Comparison of ENCODE assay signal across 22 cellular contexts in genomic region chr16:81832801-81833547, GRCh38. TPM values are rescaled to one million over a fixed set of nuclear protein-coding genes. Genes with fewer than 3 reads are reported as not detected.
A peak's percentile ranks its signal among the peaks of the same experiment; 100 is the strongest.
DNase-seq lines count a peak whose midpoint lies in the region; ATAC-seq and TF ChIP-seq lines count a peak whose summit lies in the region.
"Had no signal": no experiment of that assay in that cellular context is flagged by ENCODE, and none has a peak within 500 bp of the region (broad histone marks: within the 10 kb centered on the region; RNA-seq: fewer than 3 reads in every experiment).

No MANE protein-coding gene starts in this region.

- 0 out of 2 replicates have a peak, but pooled peaks cover 5% of the 10 kb centered on the region for H3F3A ChIP-seq in OCI-LY1 (ENCODE audit: insufficient read depth, low read length)

- CTCF ChIA-PET in activated CD8-positive, alpha-beta memory T cell treated with anti-CD3 and anti-CD28 coated beads, Interleukin-2, amount 10 ng/mL, durations not matched to agents 7 days and 5 days (lab: Charles Lee), result interaction anchor here (0.7 to 2.4 kb wide), 3 partner anchors 9 to 40 kb away, joined by 3 to 12 read pairs (median 5); no protein-coding TSS in a partner anchor
- CTCF ChIA-PET in GM10248 (lab: Yijun Ruan, JAX), result interaction anchor here (1.1 to 2.5 kb wide), 5 partner anchors 9 to 40 kb away, joined by 3 to 6 read pairs (median 3); no protein-coding TSS in a partner anchor

- peak overlapping the region; percentile 90 for H3K27ac Mint-ChIP-seq in activated CD8-positive, alpha-beta memory T cell treated with anti-CD3 and anti-CD28 coated beads, Interleukin-2, amount 10 ng/mL, durations not matched to agents 7 days and 5 days
- peak overlapping the region; percentile 96 to 99 (median 99) for H3K27ac Mint-ChIP-seq in immature natural killer cell
- H3K27ac Mint-ChIP-seq in stimulated activated naive B cell treated with anti-CD40 and anti-IgM and Interleukin-4, amounts not matched to agents 10 μg/mL and 1 μg/mL and 100 μg/mL, for 72 hours, result peak overlapping the region; percentile 92
- H3K27ac Mint-ChIP-seq: activated CD4-positive, alpha-beta memory T cell treated with anti-CD3 and anti-CD28 coated beads, Interleukin-2, amount 10 ng/mL, durations not matched to agents 7 days and 5 days had no signal

- no peaks in the 10 kb centered on the region for H3K9me3 ChIP-seq in OCI-LY1 (ENCODE audit: low read length)
- H3K9me3 ChIP-seq: ovary had no signal

- H4K20me1 ChIP-seq in OCI-LY1 (ENCODE audit: insufficient read depth, low read length), result no peaks in the 10 kb centered on the region

- H3K36me3 ChIP-seq in OCI-LY1 (ENCODE audit: insufficient read depth, low read length), result peaks cover 79% of the 10 kb centered on the region; the same call in 1 of the 2 replicates
- H3K36me3 ChIP-seq: ovary had no signal

- peaks cover 100% of the 10 kb centered on the region for H3K4me1 ChIP-seq in OCI-LY1 (ENCODE audit: insufficient read depth, low read length, severe bottlenecking)

- peaks cover 71% of the 10 kb centered on the region for H3K79me2 ChIP-seq in OCI-LY1 (ENCODE audit: insufficient read depth, low read length)

- no peak for DNase-seq in activated CD8-positive, alpha-beta memory T cell treated with anti-CD3 and anti-CD28 coated beads, Interleukin-2, amount 10 ng/mL, durations not matched to agents 7 days and 5 days
- no peak for DNase-seq in activated CD8-positive, alpha-beta memory T cell treated with anti-CD3 and anti-CD28 coated beads, Interleukin-2, amount 50 U/mL, for 48 hours
- DNase-seq in immature natural killer cell (no peak), SK-N-DZ (ENCODE audit: low spot score) (no peak), GM10248 (ENCODE audit: extremely low spot score) (no peak)
- no peak for DNase-seq in stimulated activated naive B cell treated with anti-CD40 and anti-IgM and Interleukin-4, amounts not matched to agents 10 μg/mL and 1 μg/mL and 100 μg/mL, for 72 hours
- DNase-seq: activated CD4-positive, alpha-beta memory T cell treated with anti-CD3 and anti-CD28 coated beads, Interleukin-2, amount 10 ng/mL, durations not matched to agents 7 days and 5 days; activated naive CD4-positive, alpha-beta T cell treated with anti-CD3 and anti-CD28 coated beads, Interleukin-2, amount 50 U/mL, for 16 hours; activated T-cell treated with anti-CD3 and anti-CD28 coated beads, Interleukin-2, amount 50 U/mL, for 4 hours; GDM1; head of caudate nucleus; KBM-7; NCI-H2081; NCI-H446 treated with DMSO at 0.1 percent for 48 hours; ovary had no signal

- H3K27ac ChIP-seq in OCI-LY1 (ENCODE audit: low read depth, low read length, poor library complexity, severe bottlenecking), result peak overlapping the region; percentile 99
- H3K27ac ChIP-seq: C4-2B, ovary, VCaP had no signal

- peak overlapping the region; percentile 70 for H3K4me3 ChIP-seq in OCI-LY1 (ENCODE audit: low read depth, low read length, poor library complexity, severe bottlenecking)
- H3K4me3 ChIP-seq: ovary had no signal

- peaks cover 24% of the 10 kb centered on the region for H3K36me3 Mint-ChIP-seq in activated CD8-positive, alpha-beta memory T cell treated with anti-CD3 and anti-CD28 coated beads, Interleukin-2, amount 10 ng/mL, durations not matched to agents 7 days and 5 days
- H3K36me3 Mint-ChIP-seq in immature natural killer cell, result peaks cover 0 to 20% (median 7%) of the 10 kb centered on the region in 3 donors
- peaks cover 23 to 51% of the 10 kb centered on the region in 2 donors for H3K36me3 Mint-ChIP-seq in stimulated activated naive B cell treated with anti-CD40 and anti-IgM and Interleukin-4, amounts not matched to agents 10 μg/mL and 1 μg/mL and 100 μg/mL, for 72 hours

- POLR2A ChIA-PET in GM10248 (lab: Yijun Ruan, JAX), result no interaction called here

- H3K9me3 Mint-ChIP-seq in activated CD8-positive, alpha-beta memory T cell treated with anti-CD3 and anti-CD28 coated beads, Interleukin-2, amount 10 ng/mL, durations not matched to agents 7 days and 5 days (ENCODE audit: low read depth), result no peaks in the 10 kb centered on the region
- H3K9me3 Mint-ChIP-seq in immature natural killer cell, result no peaks in the 10 kb centered on the region
- H3K9me3 Mint-ChIP-seq in stimulated activated naive B cell treated with anti-CD40 and anti-IgM and Interleukin-4, amounts not matched to agents 10 μg/mL and 1 μg/mL and 100 μg/mL, for 72 hours, result no peaks in the 10 kb centered on the region
- H3K9me3 Mint-ChIP-seq: activated CD4-positive, alpha-beta memory T cell treated with anti-CD3 and anti-CD28 coated beads, Interleukin-2, amount 10 ng/mL, durations not matched to agents 7 days and 5 days; activated T-cell treated with anti-CD3 and anti-CD28 coated beads, Interleukin-2, amount 50 U/mL, for 4 hours had no signal

- H3K4me2 ChIP-seq in OCI-LY1 (ENCODE audit: low read length), result peak overlapping the region; percentile 88

- H2AFZ ChIP-seq in OCI-LY1 (ENCODE audit: low read length), result no peak overlapping the region

- ATAC-seq in activated CD8-positive, alpha-beta memory T cell treated with anti-CD3 and anti-CD28 coated beads, Interleukin-2, amount 10 ng/mL, durations not matched to agents 7 days and 5 days, result no peak
- no peak for ATAC-seq in stimulated activated naive B cell treated with anti-CD40 and anti-IgM and Interleukin-4, amounts not matched to agents 10 μg/mL and 1 μg/mL and 100 μg/mL, for 72 hours (replicated peaks)
- ATAC-seq in GM21515 (IDR thresholded peaks at IDR 0.05; ENCODE audit: unreplicated experiment), result no peak
- ATAC-seq: activated T-cell treated with anti-CD3 and anti-CD28 coated beads, Interleukin-2, amount 50 U/mL, for 4 hours; HCT116; Right ventricle myocardium inferior; sciatic nerve had no signal

- TF ChIP-seq CTCF in OCI-LY1 (IDR thresholded peaks at IDR 0.05; ENCODE audit: low read length), result no peak
- TF ChIP-seq CTCF in GM10248 (IDR thresholded peaks at IDR 0.05; ENCODE audit: control extremely low read depth, extremely low read depth, low read depth, missing control alignments), result no peak

- peaks cover 81% of the 10 kb centered on the region for H3K4me1 Mint-ChIP-seq in activated CD8-positive, alpha-beta memory T cell treated with anti-CD3 and anti-CD28 coated beads, Interleukin-2, amount 10 ng/mL, durations not matched to agents 7 days and 5 days
- H3K4me1 Mint-ChIP-seq in immature natural killer cell, result peaks cover 97 to 100% of the 10 kb centered on the region in 2 donors
- H3K4me1 Mint-ChIP-seq in stimulated activated naive B cell treated with anti-CD40 and anti-IgM and Interleukin-4, amounts not matched to agents 10 μg/mL and 1 μg/mL and 100 μg/mL, for 72 hours, result peaks cover 76 to 93% of the 10 kb centered on the region in 2 donors

- H3K27me3 Mint-ChIP-seq in activated CD8-positive, alpha-beta memory T cell treated with anti-CD3 and anti-CD28 coated beads, Interleukin-2, amount 10 ng/mL, durations not matched to agents 7 days and 5 days, result no peaks in the 10 kb centered on the region
- H3K27me3 Mint-ChIP-seq in immature natural killer cell (ENCODE audit: low read depth in 3 of 3), result peaks cover 4 to 12% (median 7%) of the 10 kb centered on the region in 3 donors
- H3K27me3 Mint-ChIP-seq in stimulated activated naive B cell treated with anti-CD40 and anti-IgM and Interleukin-4, amounts not matched to agents 10 μg/mL and 1 μg/mL and 100 μg/mL, for 72 hours, result no peaks in the 10 kb centered on the region
- H3K27me3 Mint-ChIP-seq: activated CD4-positive, alpha-beta memory T cell treated with anti-CD3 and anti-CD28 coated beads, Interleukin-2, amount 10 ng/mL, durations not matched to agents 7 days and 5 days had no signal

- no peaks in the 10 kb centered on the region for H3K27me3 ChIP-seq in OCI-LY1 (ENCODE audit: insufficient read depth, low read length)
- H3K27me3 ChIP-seq: ovary had no signal

- peak overlapping the region; percentile 65 for H3K9ac ChIP-seq in OCI-LY1 (ENCODE audit: low read length)

- no peaks in the 10 kb centered on the region for H3K9me2 ChIP-seq in OCI-LY1 (ENCODE audit: low read depth, low read length)

- peak overlapping the region; percentile 54 for H3K4me3 Mint-ChIP-seq in activated CD8-positive, alpha-beta memory T cell treated with anti-CD3 and anti-CD28 coated beads, Interleukin-2, amount 10 ng/mL, durations not matched to agents 7 days and 5 days
- peak overlapping the region; percentile 83 to 94 (median 88) for H3K4me3 Mint-ChIP-seq in immature natural killer cell
- H3K4me3 Mint-ChIP-seq in stimulated activated naive B cell treated with anti-CD40 and anti-IgM and Interleukin-4, amounts not matched to agents 10 μg/mL and 1 μg/mL and 100 μg/mL, for 72 hours, result peak overlapping the region; percentile 65 to 76
- H3K4me3 Mint-ChIP-seq: activated CD4-positive, alpha-beta memory T cell treated with anti-CD3 and anti-CD28 coated beads, Interleukin-2, amount 10 ng/mL, durations not matched to agents 7 days and 5 days; activated T-cell treated with anti-CD3 and anti-CD28 coated beads, Interleukin-2, amount 50 U/mL, for 4 hours had no signal

RNA-seq across cellular contexts. Expression of gene PLCG2, which starts 53.9 kb away (rescaled TPM):
- total RNA-seq in activated CD8-positive, alpha-beta memory T cell treated with anti-CD3 and anti-CD28 coated beads, Interleukin-2, amount 10 ng/mL, durations not matched to agents 7 days and 5 days, result 10 to 100 TPM; 62.5 to 80.2 TPM
- 10 to 100 TPM; 24.4 to 91.6 (median 46.4) TPM for polyA plus RNA-seq in immature natural killer cell
- 0.03 and 0.44 TPM in 2 replicates for polyA plus RNA-seq in SK-N-DZ (2014; cell fraction: cytosol; rRNA removed)
- polyA plus RNA-seq in SK-N-DZ (2014; cell fraction: nucleus; rRNA removed), result 0.11 and 0.12 TPM in 2 replicates
